In the genomic region with DNA sequence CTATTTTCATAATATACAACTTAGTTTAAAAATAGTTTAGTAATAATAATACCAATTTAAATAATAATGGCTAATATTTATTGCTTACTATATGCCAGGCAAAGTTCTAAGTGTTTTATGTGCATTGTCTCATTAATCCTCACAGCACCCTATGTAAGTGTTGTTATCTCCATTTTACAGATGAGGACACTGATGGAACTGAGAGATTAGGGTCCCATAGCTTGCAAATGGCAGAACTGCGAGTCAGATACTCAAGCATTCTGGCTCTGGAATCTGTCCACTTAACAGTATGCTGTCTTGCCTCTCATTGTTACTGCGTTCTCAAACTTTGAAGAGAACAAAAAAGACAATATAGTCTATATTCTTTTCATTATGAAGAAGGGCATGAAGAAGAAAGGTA, we compare ENCODE assay signal across 16 cellular contexts. TPM values are rescaled to one million over a fixed set of nuclear protein-coding genes. Genes with fewer than 3 reads are reported as not detected.
DNase-seq lines count a peak whose midpoint lies in the region; ATAC-seq and TF ChIP-seq lines count a peak whose summit lies in the region.
"Had no signal": no experiment of that assay in that cellular context is flagged by ENCODE, and none has a peak within 500 bp of the region (broad histone marks: within the 10 kb centered on the region; RNA-seq: fewer than 3 reads in every experiment).

No MANE protein-coding gene starts in this region.

- TF ChIP-seq CTCF in sigmoid colon (IDR thresholded peaks at IDR 0.05), result no peak

- ATAC-seq in HG03571 (IDR thresholded peaks at IDR 0.05; ENCODE audit: unreplicated experiment) (no peak), HG03432 (IDR thresholded peaks at IDR 0.05; ENCODE audit: unreplicated experiment) (no peak)

- DNase-seq in HUDEP-2 (lab: John Stamatoyannopoulos, UW; ENCODE audit: unreplicated experiment in 76 of 76), result peak in 52 of 76 experiments; percentile 1 to 85 (median 46)
- peak; percentile 17 for DNase-seq in amniotic epithelial cell (ENCODE audit: low read depth)
- DNase-seq in islet precursor cell, result peak; percentile 63
- DNase-seq in sigmoid colon, result no peak
- DNase-seq in GM19240 (ENCODE audit: insufficient read length, low spot score), result no peak
- DNase-seq: C1 segment of cervical spinal cord; Calu3; CD4-positive, alpha-beta memory T cell; COR-L47; DMS53; DMS79 treated with DMSO at 0.1 percent for 48 hours; GM23248; H7; HCEC 1CT had no signal

- H3K4me1 ChIP-seq in sigmoid colon, result no peaks in the 10 kb centered on the region

- no peak overlapping the region for H3K27ac ChIP-seq in sigmoid colon
- H3K27ac ChIP-seq: GM23248 had no signal

- H3K4me3 ChIP-seq in sigmoid colon, result no peak overlapping the region
- H3K4me3 ChIP-seq: GM23248 had no signal

- intact Hi-C loops in sigmoid colon (cut with DNase I), result no loop called here

- TF ChIP-seq EP300 in sigmoid colon (IDR thresholded peaks at IDR 0.05), result no peak

- H3K36me3 ChIP-seq in sigmoid colon, result peaks cover 0 to 87% (median 20%) of the 10 kb centered on the region in 4 donors

- 91 to 93% methylated on average over 2 of the region's 2 CpGs for WGBS in sigmoid colon, 2 donors

- no peaks in the 10 kb centered on the region for H3K9me3 ChIP-seq in sigmoid colon

- TF ChIP-seq POLR2A in sigmoid colon (IDR thresholded peaks at IDR 0.05), result no peak

- H3K27me3 ChIP-seq in sigmoid colon, result no peaks in the 10 kb centered on the region

RNA-seq across cellular contexts. Expression of a gene that starts 19.0 kb away (rescaled TPM):
- total RNA-seq in sigmoid colon, result 10 to 100 TPM; 16.1 to 24.9 (median 20.6) TPM
- polyA plus RNA-seq in sigmoid colon, result 10 to 100 TPM; 19.1 to 38.8 (median 24.0) TPM

RNA-seq across cellular contexts. Expression of a gene that starts 19.0 kb away (rescaled TPM):
- 10 to 100 TPM; 48.2 to 61.4 (median 52.3) TPM for total RNA-seq in sigmoid colon
- polyA plus RNA-seq in sigmoid colon, result 10 to 100 TPM; 10.2 to 16.5 (median 13.6) TPM

Comparison
In these comparisons a context has a peak if more than half of its experiments do, and no peak if none do; other contexts are left out.
1. DNase-seq: peak in HUDEP-2 (52 of 76), amniotic epithelial cell (single experiment) and islet precursor cell (single experiment); none in sigmoid colon (single experiment) and GM19240 (single experiment).